2 cellular contexts compared by ENCODE assay signal in genomic region chr11:70158201-70158600, GRCh38.
TF ChIP-seq lines count a peak whose summit lies in the region.

No MANE protein-coding gene starts in this region.

TF ChIP-seq in IMR-90, 13 proteins besides CTCF, POLR2A, EP300 and RAD21:
- TF ChIP-seq SMC3 (IDR thresholded peaks at IDR 0.05; ENCODE audit: low read depth, low read length) (peak; percentile 26), NFE2L2 (IDR thresholded peaks at IDR 0.05; ENCODE audit: low read depth, low read length) (no peak)

TF ChIP-seq in K562, 482 proteins besides CTCF, POLR2A, EP300 and RAD21:
- TF ChIP-seq ZNF830 (CRISPR knock-in tag; IDR thresholded peaks at IDR 0.05) (no peak), STAG1 (CRISPR knock-in tag; IDR thresholded peaks at IDR 0.05; ENCODE audit: borderline replicate concordance) (peak; percentile 44; the same call in 1 of the 2 replicates)
TF ChIP-seq in K562: peak in this region for 1.
